In genomic region chr1:31434979-31435378, GRCh38 we compare ENCODE assay signal across 1 cellular context.
TF ChIP-seq lines count a peak whose summit lies in the region.

No MANE protein-coding gene starts in this region.

TF ChIP-seq in HepG2, 621 proteins besides CTCF, POLR2A, EP300 and RAD21 (continued from another document):
- TF ChIP-seq NFIB (CRISPR knock-in tag; IDR thresholded peaks at IDR 0.05; ENCODE audit: borderline replicate concordance) (no peak), ZNF646 (CRISPR knock-in tag; IDR thresholded peaks at IDR 0.05) (no peak), KDM5B (CRISPR knock-in tag; IDR thresholded peaks at IDR 0.05; ENCODE audit: borderline replicate concordance) (no peak), ZBTB20 (CRISPR knock-in tag; IDR thresholded peaks at IDR 0.05; ENCODE audit: borderline replicate concordance, low read depth) (no peak), ZNF280D (CRISPR knock-in tag; IDR thresholded peaks at IDR 0.05) (no peak), PHF8 (CRISPR knock-in tag; IDR thresholded peaks at IDR 0.05) (no peak), ZNF333 (CRISPR knock-in tag; IDR thresholded peaks at IDR 0.05; ENCODE audit: borderline replicate concordance) (no peak; the same call in 1 of the 2 replicates), ZNF781 (CRISPR knock-in tag; IDR thresholded peaks at IDR 0.05; ENCODE audit: borderline replicate concordance, not compliant biosample characterization) (no peak), ZFP36L2 (CRISPR knock-in tag; IDR thresholded peaks at IDR 0.05) (no peak), MXD4 (CRISPR knock-in tag; IDR thresholded peaks at IDR 0.05) (no peak), HMG20B (CRISPR knock-in tag; conservative IDR thresholded peaks at IDR 0.05) (no peak), MBD4 (IDR thresholded peaks at IDR 0.05; ENCODE audit: borderline replicate concordance, low read length) (no peak; the same call in 1 of the 2 replicates), ZNF224 (CRISPR knock-in tag; IDR thresholded peaks at IDR 0.05) (no peak), HOXA3 (CRISPR knock-in tag; IDR thresholded peaks at IDR 0.05) (no peak), ZNF83 (CRISPR knock-in tag; IDR thresholded peaks at IDR 0.05; ENCODE audit: borderline replicate concordance) (0 out of 2 replicates have a peak, but pooled peaks have one; percentile 28), RBFOX2 (IDR thresholded peaks at IDR 0.05; ENCODE audit: low read depth, low read length) (peak; percentile 50), DNMT1 (CRISPR knock-in tag; IDR thresholded peaks at IDR 0.05) (peak; percentile 35; the same call in 1 of the 2 replicates), KLF12 (CRISPR knock-in tag; IDR thresholded peaks at IDR 0.05; ENCODE audit: borderline replicate concordance) (no peak), MXD1 (CRISPR knock-in tag; IDR thresholded peaks at IDR 0.05) (no peak), TRIM22 (IDR thresholded peaks at IDR 0.05) (no peak), ZMAT3 (CRISPR knock-in tag; conservative IDR thresholded peaks at IDR 0.05) (0 out of 2 replicates have a peak, but pooled peaks have one; percentile 3), RARG (CRISPR knock-in tag; IDR thresholded peaks at IDR 0.05; ENCODE audit: low read depth) (no peak), KAT8 (CRISPR knock-in tag; IDR thresholded peaks at IDR 0.05) (no peak), TCF7 (IDR thresholded peaks at IDR 0.05; ENCODE audit: low read depth) (no peak), AGO2 (optimal IDR thresholded peaks at IDR 0.05; ENCODE audit: low read depth, low read length) (peak; percentile 26), TBX3 (IDR thresholded peaks at IDR 0.05; ENCODE audit: borderline replicate concordance) (no peak), ZSCAN31 (CRISPR knock-in tag; IDR thresholded peaks at IDR 0.05; ENCODE audit: low read depth) (no peak)
- TF ChIP-seq, protein P1, sequence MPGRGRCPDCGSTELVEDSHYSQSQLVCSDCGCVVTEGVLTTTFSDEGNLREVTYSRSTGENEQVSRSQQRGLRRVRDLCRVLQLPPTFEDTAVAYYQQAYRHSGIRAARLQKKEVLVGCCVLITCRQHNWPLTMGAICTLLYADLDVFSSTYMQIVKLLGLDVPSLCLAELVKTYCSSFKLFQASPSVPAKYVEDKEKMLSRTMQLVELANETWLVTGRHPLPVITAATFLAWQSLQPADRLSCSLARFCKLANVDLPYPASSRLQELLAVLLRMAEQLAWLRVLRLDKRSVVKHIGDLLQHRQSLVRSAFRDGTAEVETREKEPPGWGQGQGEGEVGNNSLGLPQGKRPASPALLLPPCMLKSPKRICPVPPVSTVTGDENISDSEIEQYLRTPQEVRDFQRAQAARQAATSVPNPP (CRISPR knock-in tag; IDR thresholded peaks at IDR 0.05), result no peak
- TF ChIP-seq, protein P2, sequence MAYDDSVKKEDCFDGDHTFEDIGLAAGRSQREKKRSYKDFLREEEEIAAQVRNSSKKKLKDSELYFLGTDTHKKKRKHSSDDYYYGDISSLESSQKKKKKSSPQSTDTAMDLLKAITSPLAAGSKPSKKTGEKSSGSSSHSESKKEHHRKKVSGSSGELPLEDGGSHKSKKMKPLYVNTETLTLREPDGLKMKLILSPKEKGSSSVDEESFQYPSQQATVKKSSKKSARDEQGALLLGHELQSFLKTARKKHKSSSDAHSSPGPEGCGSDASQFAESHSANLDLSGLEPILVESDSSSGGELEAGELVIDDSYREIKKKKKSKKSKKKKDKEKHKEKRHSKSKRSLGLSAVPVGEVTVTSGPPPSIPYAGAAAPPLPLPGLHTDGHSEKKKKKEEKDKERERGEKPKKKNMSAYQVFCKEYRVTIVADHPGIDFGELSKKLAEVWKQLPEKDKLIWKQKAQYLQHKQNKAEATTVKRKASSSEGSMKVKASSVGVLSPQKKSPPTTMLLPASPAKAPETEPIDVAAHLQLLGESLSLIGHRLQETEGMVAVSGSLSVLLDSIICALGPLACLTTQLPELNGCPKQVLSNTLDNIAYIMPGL (CRISPR knock-in tag; IDR thresholded peaks at IDR 0.05; ENCODE audit: borderline replicate concordance in 1 of 2, low read depth in 1 of 2), result no peak
- TF ChIP-seq, protein P3, sequence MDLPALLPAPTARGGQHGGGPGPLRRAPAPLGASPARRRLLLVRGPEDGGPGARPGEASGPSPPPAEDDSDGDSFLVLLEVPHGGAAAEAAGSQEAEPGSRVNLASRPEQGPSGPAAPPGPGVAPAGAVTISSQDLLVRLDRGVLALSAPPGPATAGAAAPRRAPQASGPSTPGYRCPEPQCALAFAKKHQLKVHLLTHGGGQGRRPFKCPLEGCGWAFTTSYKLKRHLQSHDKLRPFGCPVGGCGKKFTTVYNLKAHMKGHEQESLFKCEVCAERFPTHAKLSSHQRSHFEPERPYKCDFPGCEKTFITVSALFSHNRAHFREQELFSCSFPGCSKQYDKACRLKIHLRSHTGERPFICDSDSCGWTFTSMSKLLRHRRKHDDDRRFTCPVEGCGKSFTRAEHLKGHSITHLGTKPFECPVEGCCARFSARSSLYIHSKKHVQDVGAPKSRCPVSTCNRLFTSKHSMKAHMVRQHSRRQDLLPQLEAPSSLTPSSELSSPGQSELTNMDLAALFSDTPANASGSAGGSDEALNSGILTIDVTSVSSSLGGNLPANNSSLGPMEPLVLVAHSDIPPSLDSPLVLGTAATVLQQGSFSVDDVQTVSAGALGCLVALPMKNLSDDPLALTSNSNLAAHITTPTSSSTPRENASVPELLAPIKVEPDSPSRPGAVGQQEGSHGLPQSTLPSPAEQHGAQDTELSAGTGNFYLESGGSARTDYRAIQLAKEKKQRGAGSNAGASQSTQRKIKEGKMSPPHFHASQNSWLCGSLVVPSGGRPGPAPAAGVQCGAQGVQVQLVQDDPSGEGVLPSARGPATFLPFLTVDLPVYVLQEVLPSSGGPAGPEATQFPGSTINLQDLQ (CRISPR knock-in tag; IDR thresholded peaks at IDR 0.05), result no peak
- TF ChIP-seq, protein P4, sequence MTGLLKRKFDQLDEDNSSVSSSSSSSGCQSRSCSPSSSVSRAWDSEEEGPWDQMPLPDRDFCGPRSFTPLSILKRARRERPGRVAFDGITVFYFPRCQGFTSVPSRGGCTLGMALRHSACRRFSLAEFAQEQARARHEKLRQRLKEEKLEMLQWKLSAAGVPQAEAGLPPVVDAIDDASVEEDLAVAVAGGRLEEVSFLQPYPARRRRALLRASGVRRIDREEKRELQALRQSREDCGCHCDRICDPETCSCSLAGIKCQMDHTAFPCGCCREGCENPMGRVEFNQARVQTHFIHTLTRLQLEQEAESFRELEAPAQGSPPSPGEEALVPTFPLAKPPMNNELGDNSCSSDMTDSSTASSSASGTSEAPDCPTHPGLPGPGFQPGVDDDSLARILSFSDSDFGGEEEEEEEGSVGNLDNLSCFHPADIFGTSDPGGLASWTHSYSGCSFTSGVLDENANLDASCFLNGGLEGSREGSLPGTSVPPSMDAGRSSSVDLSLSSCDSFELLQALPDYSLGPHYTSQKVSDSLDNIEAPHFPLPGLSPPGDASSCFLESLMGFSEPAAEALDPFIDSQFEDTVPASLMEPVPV (CRISPR knock-in tag; IDR thresholded peaks at IDR 0.05), result peak; percentile 59; the same call in 1 of the 2 replicates
- TF ChIP-seq, protein P5, sequence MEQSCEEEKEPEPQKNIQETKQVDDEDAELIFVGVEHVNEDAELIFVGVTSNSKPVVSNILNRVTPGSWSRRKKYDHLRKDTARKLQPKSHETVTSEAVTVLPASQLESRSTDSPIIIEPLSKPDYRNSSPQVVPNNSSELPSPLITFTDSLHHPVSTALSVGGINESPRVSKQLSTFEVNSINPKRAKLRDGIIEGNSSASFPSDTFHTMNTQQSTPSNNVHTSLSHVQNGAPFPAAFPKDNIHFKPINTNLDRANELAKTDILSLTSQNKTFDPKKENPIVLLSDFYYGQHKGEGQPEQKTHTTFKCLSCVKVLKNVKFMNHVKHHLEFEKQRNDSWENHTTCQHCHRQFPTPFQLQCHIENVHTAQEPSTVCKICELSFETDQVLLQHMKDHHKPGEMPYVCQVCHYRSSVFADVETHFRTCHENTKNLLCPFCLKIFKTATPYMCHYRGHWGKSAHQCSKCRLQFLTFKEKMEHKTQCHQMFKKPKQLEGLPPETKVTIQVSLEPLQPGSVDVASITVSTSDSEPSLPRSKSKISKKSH (CRISPR knock-in tag; IDR thresholded peaks at IDR 0.05; ENCODE audit: borderline replicate concordance), result no peak
